8 cellular contexts compared by ENCODE assay signal in the genomic region with DNA sequence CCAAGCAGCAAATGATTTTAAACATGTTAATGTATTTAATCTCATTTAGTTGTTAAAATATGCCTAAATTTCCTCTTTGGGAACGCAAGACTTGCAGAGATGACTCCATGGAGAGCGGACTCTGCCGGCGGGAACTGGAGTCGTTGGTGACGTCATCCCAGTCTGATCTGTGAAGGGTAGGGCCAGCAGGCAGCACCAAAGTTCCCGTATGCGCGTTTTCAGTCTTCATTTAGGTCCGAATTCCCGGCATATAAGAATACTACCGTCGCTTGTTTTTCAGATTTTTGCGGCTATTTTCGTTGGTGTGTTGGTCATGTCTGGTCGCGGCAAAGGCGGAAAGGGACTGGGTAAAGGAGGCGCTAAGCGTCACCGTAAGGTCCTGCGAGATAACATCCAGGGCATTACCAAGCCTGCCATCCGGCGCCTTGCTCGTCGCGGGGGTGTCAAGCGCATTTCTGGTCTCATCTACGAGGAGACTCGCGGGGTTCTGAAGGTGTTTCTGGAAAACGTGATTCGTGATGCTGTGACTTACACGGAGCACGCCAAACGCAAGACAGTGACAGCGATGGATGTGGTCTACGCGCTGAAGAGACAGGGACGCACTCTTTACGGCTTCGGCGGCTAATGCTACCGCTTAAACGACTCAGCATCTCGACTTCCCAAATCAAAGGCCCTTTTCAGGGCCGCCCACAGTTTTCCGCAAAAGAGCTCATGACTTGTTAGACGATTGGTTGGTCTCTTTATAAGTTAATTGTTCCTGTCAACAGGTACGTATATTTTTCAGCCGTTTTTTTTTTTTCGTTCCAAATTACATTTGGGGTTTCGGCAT.
DNase-seq lines count a peak whose midpoint lies in the region; ATAC-seq, FAIRE-seq and TF ChIP-seq lines count a peak whose summit lies in the region.

No MANE protein-coding gene starts in this region.

- H3K4me1 Mint-ChIP-seq in T-helper 17 cell = peaks cover 23% of the 10 kb centered on the region
- peaks cover 5% of the 10 kb centered on the region for H3K4me1 Mint-ChIP-seq in astrocyte (ENCODE audit: low read depth, unreplicated experiment)

- H3K9me2 ChIP-seq in hepatocyte (replicated peaks; ENCODE audit: insufficient read depth) = no peaks in the 10 kb centered on the region

- H3K4me3 Mint-ChIP-seq in T-helper 17 cell (no peak overlapping the region), astrocyte (ENCODE audit: unreplicated experiment) (no peak overlapping the region)

- H3K4me2 ChIP-seq in astrocyte (ENCODE audit: low read length) = peak overlapping the region; percentile 90
- H3K4me2 ChIP-seq in hepatocyte = peak overlapping the region; percentile 86

- H3K4me1 ChIP-seq in astrocyte (ENCODE audit: insufficient read depth, low read length) = peaks cover 9% of the 10 kb centered on the region
- H3K4me1 ChIP-seq in hepatocyte (ENCODE audit: insufficient read depth) = no peaks in the 10 kb centered on the region

- peak overlapping the region; percentile 93 for H3K4me3 ChIP-seq in astrocyte (ENCODE audit: insufficient read depth, low read depth, low read length)
- peak overlapping the region; percentile 56 for H3K4me3 ChIP-seq in hepatocyte

- DNase-seq in GM12891 (ENCODE audit: insufficient read length, low spot score) (no peak), NCI-H1694 (lab: John Stamatoyannopoulos, UW) (peak; percentile 91), T-helper 17 cell (peak; percentile 57 to 70 (median 64)), astrocyte (ENCODE audit: low read depth) (peak; percentile 96), hepatocyte (ENCODE audit: low spot score) (peak; percentile 99), renal cortical epithelial cell (ENCODE audit: low read depth) (peak; percentile 98), mesenteric fat pad (ENCODE audit: low spot score) (no peak)

- peaks cover under 1% of the 10 kb centered on the region for H3K9me3 Mint-ChIP-seq in astrocyte (ENCODE audit: unreplicated experiment)

- H3K27me3 ChIP-seq in astrocyte (ENCODE audit: insufficient read depth, low read length) (no peaks in the 10 kb centered on the region), hepatocyte (no peaks in the 10 kb centered on the region)

- peak; percentile 30 for TF ChIP-seq CTCF in astrocyte (IDR thresholded peaks at IDR 0.05; ENCODE audit: insufficient read depth, low read depth, low read length)
- peak; percentile 38 for TF ChIP-seq CTCF in hepatocyte (IDR thresholded peaks at IDR 0.05; ENCODE audit: poor library complexity)

- H3K27ac Mint-ChIP-seq in T-helper 17 cell (no peak overlapping the region), astrocyte (ENCODE audit: unreplicated experiment) (no peak overlapping the region)

- peak overlapping the region; percentile 98 for H3K9ac ChIP-seq in astrocyte (ENCODE audit: low read length)

- H3K27ac ChIP-seq in astrocyte (ENCODE audit: low read depth, low read length) = peak overlapping the region; percentile 99
- H3K27ac ChIP-seq in hepatocyte = peak overlapping the region; percentile 98

- FAIRE-seq in GM12891 (lab: Jason Lieb, UNC) (peak; percentile 80), astrocyte (lab: Jason Lieb, UNC) (peak; percentile 49)

- H3K79me2 ChIP-seq in astrocyte (ENCODE audit: insufficient read depth, low read length) (peaks cover 3% of the 10 kb centered on the region), hepatocyte (peaks cover 31% of the 10 kb centered on the region)

- H3K27me3 Mint-ChIP-seq in T-helper 17 cell (no peaks in the 10 kb centered on the region), astrocyte (ENCODE audit: low read depth, unreplicated experiment) (no peaks in the 10 kb centered on the region)

- no peaks in the 10 kb centered on the region for H4K20me1 ChIP-seq in astrocyte (ENCODE audit: insufficient read depth, low read length)
- H4K20me1 ChIP-seq in hepatocyte (ENCODE audit: insufficient read depth, poor library complexity, severe bottlenecking) = no peaks in the 10 kb centered on the region

- peak; percentile 98 for TF ChIP-seq POLR2A in GM12891 (IDR thresholded peaks at IDR 0.05; ENCODE audit: low read depth, low read length)

- 2% methylated on average over 53 of the region's 53 CpGs for WGBS in hepatocyte (ENCODE audit: low lambda C conversion rate, missing lambda C conversion rate)

- no peaks in the 10 kb centered on the region for H3K36me3 ChIP-seq in astrocyte (ENCODE audit: insufficient read depth, low read length)
- H3K36me3 ChIP-seq in hepatocyte (replicated peaks; ENCODE audit: insufficient read depth, low read depth) = no peaks in the 10 kb centered on the region

- H3K36me3 Mint-ChIP-seq in T-helper 17 cell (ENCODE audit: low read depth) = no peaks in the 10 kb centered on the region
- H3K36me3 Mint-ChIP-seq in astrocyte (ENCODE audit: low read depth, unreplicated experiment) = peaks cover 4% of the 10 kb centered on the region

- ATAC-seq in HG02852 (IDR thresholded peaks at IDR 0.05; ENCODE audit: unreplicated experiment) (peak; percentile 48), T-helper 17 cell (peak; percentile 75)

- no peaks in the 10 kb centered on the region for H3K9me3 ChIP-seq in T-helper 17 cell (ENCODE audit: control insufficient read depth, low read length, poor library complexity, severe bottlenecking)
- H3K9me3 ChIP-seq in astrocyte (ENCODE audit: insufficient read depth, low read depth, low read length) = no peaks in the 10 kb centered on the region
- no peaks in the 10 kb centered on the region for H3K9me3 ChIP-seq in hepatocyte (ENCODE audit: low read depth)

- peak overlapping the region; percentile 61 for H2AFZ ChIP-seq in astrocyte (ENCODE audit: low read depth, low read length)
- H2AFZ ChIP-seq in hepatocyte = peak overlapping the region; percentile 61

TF ChIP-seq in GM12891, 5 proteins besides CTCF, POLR2A, EP300 and RAD21:
- no peak for TF ChIP-seq PAX5 (IDR thresholded peaks at IDR 0.05; ENCODE audit: insufficient read depth, low read length, severe bottlenecking)
- TF ChIP-seq TAF1 (IDR thresholded peaks at IDR 0.05; ENCODE audit: low read depth, low read length) = peak; percentile 89
- peak; percentile 99 for TF ChIP-seq POLR2AphosphoS5 (IDR thresholded peaks at IDR 0.05; ENCODE audit: low read depth, low read length)
- no peak for TF ChIP-seq SPI1 (IDR thresholded peaks at IDR 0.05; ENCODE audit: low read depth, low read length)
- TF ChIP-seq POU2F2 (IDR thresholded peaks at IDR 0.05; ENCODE audit: low read depth, low read length) = peak; percentile 84

Comparison
In these comparisons a context has a peak if more than half of its experiments do, and no peak if none do; other contexts are left out.
1. DNase-seq: peak in NCI-H1694 (single experiment), T-helper 17 cell (3 of 3), astrocyte (single experiment), hepatocyte (single experiment) and renal cortical epithelial cell (single experiment); none in GM12891 (single experiment) and mesenteric fat pad (single experiment).